16 cellular contexts compared by ENCODE assay signal in genomic region chr4:188934320-188934975, GRCh38.
DNase-seq lines count a peak whose midpoint lies in the region; ATAC-seq and TF ChIP-seq lines count a peak whose summit lies in the region.
"Had no signal": no experiment of that assay in that cellular context is flagged by ENCODE, and none has a peak within 500 bp of the region (broad histone marks: within the 10 kb centered on the region; RNA-seq: fewer than 3 reads in every experiment).

No MANE protein-coding gene starts in this region.

- intact Hi-C loops in HCT116 (cut with micrococcal nuclease), result no loop called here

- H3K9ac ChIP-seq in HCT116 (ENCODE audit: low read length), result no peak overlapping the region
- H3K9ac ChIP-seq in adipocyte (ENCODE audit: low read length), result peak overlapping the region; percentile 57

- H3K4me1 ChIP-seq in HCT116 (ENCODE audit: control insufficient read depth in 1 of 2, insufficient read depth in 2 of 2, low read length in 2 of 2) (peaks cover 0 to 7% of the 10 kb centered on the region in 2 experiments; a peak in 1 of 4 replicates), adipocyte (ENCODE audit: control insufficient read depth, insufficient read depth, low read length) (peaks cover 13% of the 10 kb centered on the region)
- H3K4me1 ChIP-seq: body of pancreas had no signal

- RAD21 ChIA-PET in HCT116 (lab: Charles Lee; ENCODE audit: low non-redundant PET in 1 of 2, low total read pairs in 2 of 2, uncharacterized antibody in 2 of 2, unreplicated experiment in 2 of 2), result no interaction called here

- no peak for TF ChIP-seq CTCF in HCT116 (IDR thresholded peaks at IDR 0.05 in 2 of 3, conservative IDR thresholded peaks at IDR 0.05 in 1 of 3; ENCODE audit: borderline replicate concordance in 1 of 3, insufficient read depth in 1 of 3, low read depth in 2 of 3, low read length in 2 of 3)
- TF ChIP-seq CTCF in fibroblast of villous mesenchyme (IDR thresholded peaks at IDR 0.05; ENCODE audit: insufficient read depth, low read depth, low read length), result no peak

- no peaks in the 10 kb centered on the region for H4K20me1 ChIP-seq in HCT116 (ENCODE audit: insufficient read depth)

- H3K4me2 ChIP-seq in HCT116 (ENCODE audit: low read length), result 0 out of 2 replicates have a peak overlapping the region, but pooled peaks have one; percentile 11

- DNase-seq in A172 (ENCODE audit: low spot score) (peak; percentile 36), HCT116 (ENCODE audit: low read depth, low spot score) (peak; percentile 18), adipocyte (ENCODE audit: low read depth) (peak; percentile 50), fibroblast of villous mesenchyme (ENCODE audit: low read depth) (peak; percentile 64), nucleus accumbens (lab: John Stamatoyannopoulos, UW) (no peak), H7 (no peak), NCI-H1417 (lab: John Stamatoyannopoulos, UW) (no peak)
- DNase-seq: activated CD8-positive, alpha-beta T cell treated with anti-CD3 and anti-CD28 coated beads for 36 hours; activated effector memory CD4-positive, alpha-beta T cell treated with Interleukin-2 at 50 U/mL for 16 hours; body of pancreas; Kasumi-1; NCI-H2081; NCI-H69; SHP77 had no signal

- H3K9me3 ChIP-seq in HCT116 (ENCODE audit: control insufficient read depth in 1 of 2, insufficient read depth in 1 of 2, low read depth in 1 of 2, low read length in 2 of 2) (peaks cover 0 to 1% of the 10 kb centered on the region in 2 experiments; a peak in 2 of 4 replicates), adipocyte (ENCODE audit: control insufficient read depth, low read length) (peaks cover 23% of the 10 kb centered on the region)
- H3K9me3 ChIP-seq: neutrophil had no signal

- no TSS peak for BruUV-seq in HCT116 (replicated peaks; lab: Mats Ljungman, UMichigan)

- H3K36me3 ChIP-seq in HCT116 (ENCODE audit: control insufficient read depth in 1 of 2, insufficient read depth in 2 of 2, low read length in 2 of 2), result no peaks in the 10 kb centered on the region
- H3K36me3 ChIP-seq in adipocyte (ENCODE audit: control insufficient read depth, insufficient read depth, low read length, severe bottlenecking), result no peaks in the 10 kb centered on the region
- H3K36me3 ChIP-seq in H7 (replicated peaks; ENCODE audit: control insufficient read depth, insufficient read depth, low read length), result no peaks in the 10 kb centered on the region
- H3K36me3 ChIP-seq: neutrophil had no signal

- ATAC-seq in HCT116 (no peak), GM21367 (IDR thresholded peaks at IDR 0.05; ENCODE audit: unreplicated experiment) (no peak)
- ATAC-seq: activated CD8-positive, alpha-beta T cell treated with anti-CD3 and anti-CD28 coated beads for 36 hours; body of pancreas had no signal

- CTCF ChIA-PET in HCT116 (lab: Charles Lee), result no interaction called here

- H3K9me2 ChIP-seq in HCT116 (ENCODE audit: insufficient read depth), result no peaks in the 10 kb centered on the region

- H3K27me3 ChIP-seq in HCT116 (ENCODE audit: insufficient read depth, low read length), result no peaks in the 10 kb centered on the region
- no peaks in the 10 kb centered on the region for H3K27me3 ChIP-seq in adipocyte (replicated peaks; ENCODE audit: control insufficient read depth, insufficient read depth, low read length)
- no peaks in the 10 kb centered on the region for H3K27me3 ChIP-seq in H7 (ENCODE audit: control insufficient read depth, insufficient read depth, low read length)
- H3K27me3 ChIP-seq: body of pancreas, neutrophil had no signal

- POLR2A ChIA-PET in HCT116 (lab: Charles Lee), result no interaction called here

- H3K4me3 ChIP-seq in HCT116 (replicated peaks in 1 of 2; ENCODE audit: low read depth in 1 of 2, low read length in 2 of 2) (no peak overlapping the region), adipocyte (ENCODE audit: low read length) (peak overlapping the region; percentile 14), fibroblast of villous mesenchyme (ENCODE audit: low read depth, low read length) (no peak overlapping the region), H7 (ENCODE audit: insufficient read depth, low read depth, low read length) (no peak overlapping the region)
- H3K4me3 ChIP-seq: body of pancreas had no signal

- H2AFZ ChIP-seq in HCT116 (ENCODE audit: low read depth, low read length, poor library complexity, severe bottlenecking), result no peak overlapping the region

- no peak overlapping the region for H3K27ac ChIP-seq in HCT116 (ENCODE audit: low read depth, low read length)
- H3K27ac ChIP-seq: body of pancreas, neutrophil had no signal

- no peak for TF ChIP-seq POLR2A in HCT116 (IDR thresholded peaks at IDR 0.05; ENCODE audit: borderline replicate concordance, extremely low read depth, insufficient read depth, insufficient read length)

- TF ChIP-seq RAD21 in HCT116 (IDR thresholded peaks at IDR 0.05; ENCODE audit: low read depth), result no peak

- no peaks in the 10 kb centered on the region for H3K79me2 ChIP-seq in HCT116 (ENCODE audit: insufficient read depth, low read length)

TF ChIP-seq in HCT116, 20 proteins besides CTCF, POLR2A, EP300 and RAD21:
- TF ChIP-seq SP1 (IDR thresholded peaks at IDR 0.05; ENCODE audit: low read depth) (peak; percentile 36), ZBTB33 (IDR thresholded peaks at IDR 0.05; ENCODE audit: extremely low read depth, insufficient replicate concordance, low read length) (no peak), ZFX (IDR thresholded peaks at IDR 0.05) (no peak), FOSL1 (IDR thresholded peaks at IDR 0.05; ENCODE audit: low read depth) (peak; percentile 59), JUND (IDR thresholded peaks at IDR 0.05) (peak; percentile 56), CBX3 (IDR thresholded peaks at IDR 0.05; ENCODE audit: low read depth) (0 out of 2 replicates have a peak, but pooled peaks have one; percentile 45), ELF1 (IDR thresholded peaks at IDR 0.05; ENCODE audit: borderline replicate concordance, low read depth) (no peak)

Comparison
In these comparisons a context has a peak if more than half of its experiments do, and no peak if none do; other contexts are left out.
1. DNase-seq: peak in A172 (single experiment), HCT116 (single experiment), adipocyte (single experiment) and fibroblast of villous mesenchyme (single experiment); none in nucleus accumbens (0 of 56), H7 (single experiment) and NCI-H1417 (0 of 3).